ENCODE assay signal across 8 cellular contexts in the genomic region with DNA sequence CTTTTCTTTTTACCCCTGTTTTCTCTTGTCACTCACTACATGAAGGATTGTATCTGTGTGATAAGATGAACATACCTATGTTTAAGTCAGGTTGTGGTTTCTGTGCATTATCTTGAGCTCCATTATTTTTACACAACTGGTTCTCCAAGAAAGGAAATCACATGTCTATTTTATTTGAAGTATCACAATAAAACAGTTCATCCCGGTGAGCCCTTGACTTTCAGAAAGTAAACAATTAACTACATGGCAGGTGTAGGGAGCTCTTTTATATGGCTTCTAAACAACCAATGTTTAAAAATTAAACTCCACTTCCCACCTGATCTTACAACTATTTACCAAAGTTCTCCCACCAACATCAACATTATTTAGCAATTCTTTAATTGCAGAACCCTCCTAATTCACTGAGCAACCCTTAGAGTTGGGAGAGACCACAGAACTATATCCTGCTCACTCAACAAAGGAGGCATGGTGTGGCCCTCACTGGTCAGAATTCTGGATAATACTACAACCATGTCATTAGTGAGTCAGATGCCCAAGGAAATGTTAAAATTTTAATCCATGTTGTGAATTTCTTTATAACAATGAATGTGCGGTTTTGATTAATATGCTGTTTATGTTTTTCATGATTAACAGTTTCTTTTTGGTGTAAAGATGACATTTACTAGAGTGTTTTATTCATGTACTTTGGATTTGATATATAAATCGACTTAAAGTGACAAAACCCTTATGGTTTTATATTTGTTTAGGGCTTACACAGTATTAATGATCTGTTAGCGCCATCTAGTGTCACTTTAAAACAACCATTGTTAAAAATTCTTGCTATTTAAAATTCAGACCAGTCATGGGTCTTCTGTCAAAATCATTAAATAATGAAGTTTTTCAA. TPM values are rescaled to one million over a fixed set of nuclear protein-coding genes. Genes with fewer than 3 reads are reported as not detected.
DNase-seq lines count a peak whose midpoint lies in the region; TF ChIP-seq lines count a peak whose summit lies in the region.

No MANE protein-coding gene starts in this region.

- no peaks in the 10 kb centered on the region for H3K4me1 ChIP-seq in Karpas-422 (ENCODE audit: low read length)
- no peaks in the 10 kb centered on the region for H3K4me1 ChIP-seq in parathyroid adenoma

- H3K4me3 ChIP-seq in Karpas-422 (ENCODE audit: low read length) (no peak overlapping the region), parathyroid adenoma (ENCODE audit: low read depth, low read length) (no peak overlapping the region)

- peaks cover 3% of the 10 kb centered on the region for H3K36me3 Mint-ChIP-seq in activated naive CD8-positive, alpha-beta T cell treated with anti-CD3 and anti-CD28 coated beads for 36 hours

- H3K9me3 ChIP-seq in Karpas-422 (ENCODE audit: low read length) (no peaks in the 10 kb centered on the region), parathyroid adenoma (ENCODE audit: control insufficient read depth, low read length) (no peaks in the 10 kb centered on the region)

- peaks cover 7% of the 10 kb centered on the region for H3K4me1 Mint-ChIP-seq in activated naive CD8-positive, alpha-beta T cell treated with anti-CD3 and anti-CD28 coated beads for 36 hours

- H3K36me3 ChIP-seq in Karpas-422 (ENCODE audit: insufficient read depth, low read length) (no peaks in the 10 kb centered on the region), parathyroid adenoma (ENCODE audit: control insufficient read depth, insufficient read depth, low read length) (no peaks in the 10 kb centered on the region)

- TF ChIP-seq CTCF in parathyroid adenoma (IDR thresholded peaks at IDR 0.05) = peak; percentile 50

- no peaks in the 10 kb centered on the region for H3K9me3 Mint-ChIP-seq in activated naive CD8-positive, alpha-beta T cell treated with anti-CD3 and anti-CD28 coated beads for 36 hours

- H3K9ac ChIP-seq in Karpas-422 (ENCODE audit: low read length) = no peak overlapping the region
- H3K9ac ChIP-seq in parathyroid adenoma = no peak overlapping the region

- DNase-seq in DMS 273 (lab: John Stamatoyannopoulos, UW; ENCODE audit: unreplicated experiment) = peak; percentile 70
- DNase-seq in Karpas-422 = peak; percentile 81
- DNase-seq in RKO (ENCODE audit: low spot score) = peak; percentile 68
- DNase-seq in erythroblast (lab: John Stamatoyannopoulos, UW) = peak; percentile 74 to 85
- no peak for DNase-seq in ureter (ENCODE audit: low spot score)
- DNase-seq in iPS-NIHi7 (ENCODE audit: extremely low spot score) = no peak
- DNase-seq in activated naive CD8-positive, alpha-beta T cell treated with anti-CD3 and anti-CD28 coated beads for 36 hours = no peak

- H3K27me3 ChIP-seq in Karpas-422 (ENCODE audit: low read length) (no peaks in the 10 kb centered on the region), parathyroid adenoma (ENCODE audit: control insufficient read depth, insufficient read depth, low read length) (no peaks in the 10 kb centered on the region)

- H3K9me2 ChIP-seq in Karpas-422 (replicated peaks; ENCODE audit: insufficient read depth, low read length) = no peaks in the 10 kb centered on the region

- H3K4me2 ChIP-seq in Karpas-422 (ENCODE audit: low read depth, low read length, poor library complexity, severe bottlenecking) (no peak overlapping the region), parathyroid adenoma (ENCODE audit: low read length) (no peak overlapping the region)

- no peaks in the 10 kb centered on the region for H3K27me3 Mint-ChIP-seq in activated naive CD8-positive, alpha-beta T cell treated with anti-CD3 and anti-CD28 coated beads for 36 hours

- no peak overlapping the region for H3K4me3 Mint-ChIP-seq in activated naive CD8-positive, alpha-beta T cell treated with anti-CD3 and anti-CD28 coated beads for 36 hours

- no peak overlapping the region for H3K27ac ChIP-seq in Karpas-422 (ENCODE audit: low read length)
- H3K27ac ChIP-seq in parathyroid adenoma = no peak overlapping the region

- H4K20me1 ChIP-seq in Karpas-422 (ENCODE audit: insufficient read depth, low read depth, low read length) = no peaks in the 10 kb centered on the region

- H3K79me2 ChIP-seq in Karpas-422 (ENCODE audit: low read length) = no peaks in the 10 kb centered on the region
- H3K79me2 ChIP-seq in parathyroid adenoma = no peaks in the 10 kb centered on the region

- no peak for TF ChIP-seq POLR2A in erythroblast (IDR thresholded peaks at IDR 0.05; ENCODE audit: low read length)

- no peak overlapping the region for H3K27ac Mint-ChIP-seq in activated naive CD8-positive, alpha-beta T cell treated with anti-CD3 and anti-CD28 coated beads for 36 hours

- no peak overlapping the region for H2AFZ ChIP-seq in Karpas-422 (ENCODE audit: low read length)
- no peak overlapping the region for H2AFZ ChIP-seq in parathyroid adenoma

RNA-seq across cellular contexts. Expression of a gene that starts 50.0 kb away (rescaled TPM):
- total RNA-seq in Karpas-422 (2014; rRNA removed; shearing (Covaris generic); ENCODE audit: low replicate concordance) = not detected in 2 replicates
- not detected for total RNA-seq in ureter
- total RNA-seq in activated naive CD8-positive, alpha-beta T cell treated with anti-CD3 and anti-CD28 coated beads for 36 hours = not detected

Comparison
In these comparisons a context has a peak if more than half of its experiments do, and no peak if none do; other contexts are left out.
1. DNase-seq: peak in DMS 273 (single experiment), Karpas-422 (single experiment), RKO (single experiment) and erythroblast (2 of 2); none in ureter (single experiment), iPS-NIHi7 (single experiment) and activated naive CD8-positive, alpha-beta T cell treated with anti-CD3 and anti-CD28 coated beads for 36 hours (single experiment).